In genomic region chr17:48053758-48054237, GRCh38 we compare ENCODE assay signal across 10 cellular contexts. TPM values are rescaled to one million over a fixed set of nuclear protein-coding genes. Genes with fewer than 3 reads are reported as not detected.
DNase-seq lines count a peak whose midpoint lies in the region; ATAC-seq, FAIRE-seq and TF ChIP-seq lines count a peak whose summit lies in the region.
"Had no signal": no experiment of that assay in that cellular context is flagged by ENCODE, and none has a peak within 500 bp of the region (broad histone marks: within the 10 kb centered on the region; RNA-seq: fewer than 3 reads in every experiment).

No MANE protein-coding gene starts in this region.

- TF ChIP-seq RAD21 in K562 (CRISPR knock-in tag; conservative IDR thresholded peaks at IDR 0.05 in 1 of 2, IDR thresholded peaks at IDR 0.05 in 1 of 2): no peak

- H3K9me3 ChIP-seq in K562 (replicated peaks; ENCODE audit: control insufficient read depth, insufficient read depth, low read depth, low read length) (no peaks in the 10 kb centered on the region), mesenchymal stem cell (ENCODE audit: control insufficient read depth, low read length) (no peaks in the 10 kb centered on the region), transverse colon (no peaks in the 10 kb centered on the region)

- H3K18ac ChIP-seq in mesenchymal stem cell (ENCODE audit: low read depth in 1 of 2, low read length in 2 of 2): peak overlapping the region; percentile 31 to 92

- DNase-seq in activated naive CD4-positive, alpha-beta T cell treated with anti-CD3 and anti-CD28 coated beads for 36 hours: no peak
- no peak for DNase-seq in activated naive CD4-positive, alpha-beta T cell treated with anti-CD3 and anti-CD28 coated beads, Interleukin-2, amount 50 U/mL, for 16 hours
- DNase-seq in K562 (ENCODE audit: extremely low read depth in 1 of 4, low spot score in 3 of 4): no peak
- no peak for DNase-seq in mesenchymal stem cell
- DNase-seq in transverse colon: no peak
- DNase-seq in nucleus accumbens (lab: John Stamatoyannopoulos, UW): no peak
- DNase-seq: CD4-positive, alpha-beta T cell; NCI-H1694 had no signal

- peak overlapping the region in 1 of 2 experiments; percentile 96 for H2BK12ac ChIP-seq in mesenchymal stem cell (ENCODE audit: low read length in 2 of 2)

- intact Hi-C loops in activated naive CD4-positive, alpha-beta T cell treated with anti-CD3 and anti-CD28 coated beads for 36 hours (cut with micrococcal nuclease): no loop called here
- intact Hi-C loops in K562 (cut with micrococcal nuclease) (no loop called here), transverse colon (cut with DNase I; ENCODE audit: low total_unique reads) (no loop called here)

- peaks cover 54 to 63% of the 10 kb centered on the region in 2 experiments for H3K4me1 ChIP-seq in K562 (replicated peaks in 1 of 2; ENCODE audit: control insufficient read depth in 2 of 2, insufficient read depth in 2 of 2, low read length in 2 of 2)
- H3K4me1 ChIP-seq in mesenchymal stem cell (ENCODE audit: control insufficient read depth, insufficient read depth, low read depth, low read length): peaks cover 55% of the 10 kb centered on the region
- H3K4me1 ChIP-seq in transverse colon: peaks cover 43 to 67% (median 63%) of the 10 kb centered on the region in 4 donors

- H3K4me1 Mint-ChIP-seq in activated naive CD4-positive, alpha-beta T cell treated with anti-CD3 and anti-CD28 coated beads for 36 hours (ENCODE audit: low read depth): peaks cover 84% of the 10 kb centered on the region

- H4K20me1 ChIP-seq in K562 (replicated peaks; ENCODE audit: control insufficient read depth, insufficient read depth, low read length): peaks cover 34% of the 10 kb centered on the region

- no peaks in the 10 kb centered on the region for H3K27me3 ChIP-seq in K562 (ENCODE audit: control insufficient read depth in 2 of 2, insufficient read depth in 2 of 2, low read length in 2 of 2)
- H3K27me3 ChIP-seq in mesenchymal stem cell (ENCODE audit: control insufficient read depth in 1 of 2, insufficient read depth in 1 of 2, low read length in 2 of 2): no peaks in the 10 kb centered on the region
- no peaks in the 10 kb centered on the region for H3K27me3 ChIP-seq in transverse colon

- POLR2A ChIA-PET in K562 (lab: Yijun Ruan, JAX): interaction anchor here (0.6 to 6.5 kb wide), 6 partner anchors 7 to 64 kb away, joined by 3 to 74 read pairs (median 3); partner anchors contain the start of gene NFE2L1

- no TSS peak for BruUV-seq in K562 (replicated peaks; lab: Mats Ljungman, UMichigan)

- CTCF ChIA-PET in activated naive CD4-positive, alpha-beta T cell treated with anti-CD3 and anti-CD28 coated beads for 36 hours (lab: Charles Lee): interaction anchor here (0.7 to 1.0 kb wide), 2 partner anchors 11 to 28 kb away, joined by 3 read pairs; no protein-coding TSS in a partner anchor
- CTCF ChIA-PET in K562 (lab: Yijun Ruan, JAX; ENCODE audit: low intra/inter-chr PET ratio): no interaction called here

- H2BK15ac ChIP-seq in mesenchymal stem cell (ENCODE audit: low read depth, poor library complexity, severe bottlenecking): peak overlapping the region; percentile 53

- peak overlapping the region; percentile 29 for H2BK120ac ChIP-seq in mesenchymal stem cell (ENCODE audit: low read depth, low read length)

- in situ Hi-C loops in K562 (cut with MboI): no loop called here
- in situ Hi-C loops in transverse colon (cut with MboI; ENCODE audit: low pct_ligation_motif_present in 1 of 4, low pct_unique_long_range_greater_than_20kb in 1 of 4, low sequenced_read_pairs in 3 of 4): no loop called here

- H3K79me1 ChIP-seq in mesenchymal stem cell (replicated peaks; ENCODE audit: low read length, poor library complexity, severe bottlenecking): peaks cover 27% of the 10 kb centered on the region

- peaks cover 17% of the 10 kb centered on the region for H3K9me1 ChIP-seq in K562 (ENCODE audit: control insufficient read depth, insufficient read depth, low read length)

- no peak for TF ChIP-seq EP300 in K562 (IDR thresholded peaks at IDR 0.05; ENCODE audit: low read length)
- TF ChIP-seq EP300 in transverse colon (IDR thresholded peaks at IDR 0.05; ENCODE audit: low read depth): no peak

- peaks cover 80% of the 10 kb centered on the region for H3K36me3 ChIP-seq in K562 (ENCODE audit: control insufficient read depth, insufficient read depth, low read length)
- peaks cover 62 to 65% of the 10 kb centered on the region in 2 experiments for H3K36me3 ChIP-seq in mesenchymal stem cell (ENCODE audit: control insufficient read depth in 1 of 2, insufficient read depth in 2 of 2, low read depth in 1 of 2, low read length in 2 of 2)
- H3K36me3 ChIP-seq in transverse colon: peaks cover 0 to 32% (median 14%) of the 10 kb centered on the region in 4 donors

- no peak overlapping the region for H3K4me3 Mint-ChIP-seq in activated naive CD4-positive, alpha-beta T cell treated with anti-CD3 and anti-CD28 coated beads for 36 hours
- H3K4me3 Mint-ChIP-seq: CD4-positive, alpha-beta T cell had no signal

- 0 out of 2 replicates have a peak overlapping the region, but pooled peaks have one; percentile 3 for H3K4me3 ChIP-seq in K562
- H3K4me3 ChIP-seq in mesenchymal stem cell (ENCODE audit: insufficient read depth in 1 of 2, low read depth in 1 of 2, low read length in 2 of 2): peak overlapping the region; percentile 0 to 84
- H3K4me3 ChIP-seq in transverse colon: peak overlapping the region in 1 of 4 donors; percentile 87

- TF ChIP-seq POLR2A in K562 (conservative IDR thresholded peaks at IDR 0.05) (no peak), transverse colon (IDR thresholded peaks at IDR 0.05) (no peak)

- no peaks in the 10 kb centered on the region for H3K9me3 Mint-ChIP-seq in activated naive CD4-positive, alpha-beta T cell treated with anti-CD3 and anti-CD28 coated beads for 36 hours
- H3K9me3 Mint-ChIP-seq: CD4-positive, alpha-beta T cell had no signal

- H3K4me2 ChIP-seq in K562 (ENCODE audit: insufficient read depth, low read length) (peak overlapping the region; percentile 53), mesenchymal stem cell (ENCODE audit: low read length, poor library complexity, severe bottlenecking) (peak overlapping the region; percentile 58)

- H3K27ac Mint-ChIP-seq in activated naive CD4-positive, alpha-beta T cell treated with anti-CD3 and anti-CD28 coated beads for 36 hours: peak overlapping the region; percentile 88
- H3K27ac Mint-ChIP-seq: CD4-positive, alpha-beta T cell had no signal

- H2BK5ac ChIP-seq in mesenchymal stem cell (ENCODE audit: low read depth, low read length, poor library complexity, severe bottlenecking): no peak overlapping the region

- FAIRE-seq in K562 (lab: Jason Lieb, UNC): no peak

- H2AK5ac ChIP-seq in mesenchymal stem cell (ENCODE audit: low read length, severe bottlenecking): peak overlapping the region; percentile 28

- ATAC-seq in K562: no peak
- ATAC-seq in HG02642 (IDR thresholded peaks at IDR 0.05; ENCODE audit: poor library complexity, unreplicated experiment): no peak
- ATAC-seq in GM21737 (IDR thresholded peaks at IDR 0.05; ENCODE audit: unreplicated experiment): no peak

- peak overlapping the region; percentile 17; the same call in 1 of the 3 replicates for H3K27ac ChIP-seq in K562 (ENCODE audit: extremely low read depth, low read depth, low read length)
- peak overlapping the region; percentile 78 for H3K27ac ChIP-seq in mesenchymal stem cell (ENCODE audit: low read length, poor library complexity, severe bottlenecking)
- H3K27ac ChIP-seq in transverse colon: peak overlapping the region; percentile 97 to 99 (median 98)

- H3K14ac ChIP-seq in mesenchymal stem cell (ENCODE audit: low read length in 2 of 2): peak overlapping the region in 1 of 2 experiments; percentile 76

- H3K23ac ChIP-seq in mesenchymal stem cell (ENCODE audit: low read length in 2 of 2): peak overlapping the region in 1 of 2 experiments; percentile 78

- H4K8ac ChIP-seq in mesenchymal stem cell (ENCODE audit: low read length): peak overlapping the region; percentile 51

- peaks cover 70% of the 10 kb centered on the region for H3K36me3 Mint-ChIP-seq in activated naive CD4-positive, alpha-beta T cell treated with anti-CD3 and anti-CD28 coated beads for 36 hours (ENCODE audit: low read depth)

- H3K9ac ChIP-seq in K562 (ENCODE audit: insufficient read depth in 1 of 2, low read depth in 2 of 2, low read length in 2 of 2) (peak overlapping the region; percentile 6 to 23; a peak in 2 of 4 replicates), mesenchymal stem cell (ENCODE audit: low read length) (peak overlapping the region; percentile 91)

- H2AFZ ChIP-seq in K562 (ENCODE audit: low read depth, low read length): no peak overlapping the region
- H2AFZ ChIP-seq in mesenchymal stem cell (ENCODE audit: low read depth, low read length): no peak overlapping the region

- TF ChIP-seq CTCF in K562 (IDR thresholded peaks at IDR 0.05 in 2 of 3, conservative IDR thresholded peaks at IDR 0.05 in 1 of 3; ENCODE audit: insufficient read depth in 2 of 3, low read depth in 1 of 3, low read length in 3 of 3): no peak
- no peak for TF ChIP-seq CTCF in transverse colon (IDR thresholded peaks at IDR 0.05)

- H3K27me3 Mint-ChIP-seq in activated naive CD4-positive, alpha-beta T cell treated with anti-CD3 and anti-CD28 coated beads for 36 hours (ENCODE audit: low read depth): no peaks in the 10 kb centered on the region
- H3K27me3 Mint-ChIP-seq: CD4-positive, alpha-beta T cell had no signal

- H4K91ac ChIP-seq in mesenchymal stem cell (ENCODE audit: low read length): peak overlapping the region; percentile 2

- H3K4ac ChIP-seq in mesenchymal stem cell (ENCODE audit: low read depth in 1 of 2, low read length in 2 of 2): peak overlapping the region; percentile 19 to 76

- peaks cover 79% of the 10 kb centered on the region for H3K79me2 ChIP-seq in K562 (ENCODE audit: control insufficient read depth, insufficient read depth, low read length)

- 64% methylated on average over 6 of the region's 6 CpGs for WGBS in K562 (ENCODE audit: insufficient coverage, low coverage, missing lambda C conversion rate)
- WGBS in mesenchymal stem cell: 55% methylated on average over 6 of the region's 6 CpGs
- WGBS in transverse colon (ENCODE audit: low coverage in 1 of 2), 2 donors: 62% methylated on average over 6 of the region's 6 CpGs; no CpG with 5 or more reads in 1 of the 2 donors

RNA-seq across cellular contexts. Expression of gene NFE2L1, which starts 5.6 kb away (rescaled TPM):
- total RNA-seq in activated naive CD4-positive, alpha-beta T cell treated with anti-CD3 and anti-CD28 coated beads for 36 hours: 100 to 1,000 TPM in 1 of 2 experiments, 10 to 100 TPM in 1; 95.2 to 102 TPM
- 97.0 and 141 TPM in 2 replicates for total RNA-seq in K562 (2011; cell fraction: chromatin; rRNA removed; ENCODE audit: low replicate concordance)
- 104 and 118 TPM in 2 replicates for total RNA-seq in K562 (2011; cell fraction: nucleolus; rRNA removed)
- 88.2 and 97.7 TPM in 2 replicates for total RNA-seq in K562 (2011; cell fraction: nucleoplasm; rRNA removed)
- total RNA-seq in K562 (2014; rRNA removed) (18.6 and 22.0 TPM in 2 replicates), K562 (2014; rRNA removed; fragmentation: Illumina TruSeq; extraction: Trizol) (38.7 and 57.0 TPM in 2 replicates), K562 (2015; rRNA removed; fragmentation: Illumina TruSeq; extraction: Trizol) (39.7 and 40.5 TPM in 2 replicates), K562 (2021) (61.4 and 67.7 TPM in 2 replicates), transverse colon (100 to 1,000 TPM; 173 to 242 (median 211) TPM)
- polyA plus RNA-seq in K562 (2011; rRNA removed) (57.2 and 59.8 TPM in 2 replicates), K562 (2014; fragmentation: Illumina TruSeq; extraction: Trizol) (68.1 and 68.6 TPM in 2 replicates), K562 (2014; fragmentation: Nextera tagmentation; extraction: Ambion mirVana) (1 to 10 TPM; 2.0 to 2.8 TPM), K562 (2014; rRNA removed) (40.7 and 41.4 TPM in 2 replicates)
- 41.0 and 52.4 TPM in 2 replicates for polyA plus RNA-seq in K562 (2011; cell fraction: cytosol; rRNA removed)
- polyA plus RNA-seq in K562 (2011; cell fraction: nucleus; rRNA removed): 34.1 and 41.0 TPM in 2 replicates
- polyA plus RNA-seq in K562 (2012): 109 and 147 TPM in 2 replicates
- polyA minus RNA-seq in K562 (2011; rRNA and poly(A)+ RNA removed): 79.5 and 101 TPM in 2 replicates
- 31.0 and 35.6 TPM in 2 replicates for polyA minus RNA-seq in K562 (2011; cell fraction: cytosol; rRNA and poly(A)+ RNA removed)
- polyA minus RNA-seq in K562 (2011; cell fraction: nucleus; rRNA and poly(A)+ RNA removed): 12.5 and 16.4 TPM in 2 replicates
- 172 TPM for polyA plus RNA-seq in mesenchymal stem cell (2013, experiment 1 of 2)
- polyA plus RNA-seq in mesenchymal stem cell (2013, experiment 2 of 2): 169 TPM

RNA-seq across cellular contexts. Expression of gene COPZ2, which starts 16.2 kb away (rescaled TPM):
- total RNA-seq in activated naive CD4-positive, alpha-beta T cell treated with anti-CD3 and anti-CD28 coated beads for 36 hours: 1 to 10 TPM; 2.4 to 3.3 TPM
- 0.46 TPM in 1 of 2 replicates, not detected in the other for total RNA-seq in K562 (2011; cell fraction: chromatin; rRNA removed; ENCODE audit: low replicate concordance)
- total RNA-seq in K562 (2011; cell fraction: nucleolus; rRNA removed): 0.66 TPM in 1 of 2 replicates, not detected in the other
- 0.73 and 0.92 TPM in 2 replicates for total RNA-seq in K562 (2011; cell fraction: nucleoplasm; rRNA removed)
- total RNA-seq in K562 (2014; rRNA removed): not detected in 2 replicates
- not detected in 2 replicates for total RNA-seq in K562 (2014; rRNA removed; fragmentation: Illumina TruSeq; extraction: Trizol)
- total RNA-seq in K562 (2015; rRNA removed; fragmentation: Illumina TruSeq; extraction: Trizol): not detected in 2 replicates
- total RNA-seq in K562 (2021): 0.49 TPM in 1 of 2 replicates, not detected in the other
- 0.14 and 0.22 TPM in 2 replicates for polyA plus RNA-seq in K562 (2011; rRNA removed)
- polyA plus RNA-seq in K562 (2011; cell fraction: cytosol; rRNA removed): 0.13 TPM in 1 of 2 replicates, not detected in the other
- polyA plus RNA-seq in K562 (2011; cell fraction: nucleus; rRNA removed): 0.52 and 1.4 TPM in 2 replicates
- polyA plus RNA-seq in K562 (2012): 0.78 TPM in 1 of 2 replicates, not detected in the other
- polyA plus RNA-seq in K562 (2014; fragmentation: Illumina TruSeq; extraction: Trizol): 0.21 TPM in 1 of 2 replicates, not detected in the other
- not detected for polyA plus RNA-seq in K562 (2014; fragmentation: Nextera tagmentation; extraction: Ambion mirVana)
- polyA plus RNA-seq in K562 (2014; rRNA removed): not detected in 2 replicates
- polyA minus RNA-seq in K562 (2011; rRNA and poly(A)+ RNA removed): not detected in 2 replicates
- not detected in 2 replicates for polyA minus RNA-seq in K562 (2011; cell fraction: cytosol; rRNA and poly(A)+ RNA removed)
- not detected in 2 replicates for polyA minus RNA-seq in K562 (2011; cell fraction: nucleus; rRNA and poly(A)+ RNA removed)
- 148 TPM for polyA plus RNA-seq in mesenchymal stem cell (2013, experiment 1 of 2)
- 153 TPM for polyA plus RNA-seq in mesenchymal stem cell (2013, experiment 2 of 2)
- total RNA-seq in transverse colon: 10 to 100 TPM in 2 of 4 donors, 1 to 10 TPM in 2; 6.0 to 11.2 (median 8.3) TPM

RNA-seq across cellular contexts. Expression of gene CBX1, which starts 47.5 kb away (rescaled TPM):
- 10 to 100 TPM; 61.6 to 63.0 TPM for total RNA-seq in activated naive CD4-positive, alpha-beta T cell treated with anti-CD3 and anti-CD28 coated beads for 36 hours
- 5.2 and 13.9 TPM in 2 replicates for total RNA-seq in K562 (2011; cell fraction: chromatin; rRNA removed; ENCODE audit: low replicate concordance)
- 3.7 and 5.7 TPM in 2 replicates for total RNA-seq in K562 (2011; cell fraction: nucleolus; rRNA removed)
- 11.4 and 14.1 TPM in 2 replicates for total RNA-seq in K562 (2011; cell fraction: nucleoplasm; rRNA removed)
- total RNA-seq in K562 (2014; rRNA removed) (44.0 and 48.2 TPM in 2 replicates), K562 (2014; rRNA removed; fragmentation: Illumina TruSeq; extraction: Trizol) (64.4 and 75.3 TPM in 2 replicates), K562 (2015; rRNA removed; fragmentation: Illumina TruSeq; extraction: Trizol) (70.4 and 76.2 TPM in 2 replicates), K562 (2021) (44.6 and 52.7 TPM in 2 replicates), transverse colon (10 to 100 TPM in 2 of 4 donors, 1 to 10 TPM in 2; 3.7 to 28.3 (median 12.8) TPM)
- polyA plus RNA-seq in K562 (2011; rRNA removed) (31.9 and 45.0 TPM in 2 replicates), K562 (2014; fragmentation: Illumina TruSeq; extraction: Trizol) (73.0 and 95.7 TPM in 2 replicates), K562 (2014; fragmentation: Nextera tagmentation; extraction: Ambion mirVana) (10 to 100 TPM; 10.6 to 13.5 TPM), K562 (2014; rRNA removed) (48.7 and 53.3 TPM in 2 replicates)
- 10.1 and 18.3 TPM in 2 replicates for polyA plus RNA-seq in K562 (2011; cell fraction: cytosol; rRNA removed)
- 7.4 and 12.0 TPM in 2 replicates for polyA plus RNA-seq in K562 (2011; cell fraction: nucleus; rRNA removed)
- polyA plus RNA-seq in K562 (2012): 50.1 and 87.7 TPM in 2 replicates
- polyA minus RNA-seq in K562 (2011; rRNA and poly(A)+ RNA removed): 27.9 and 31.5 TPM in 2 replicates
- polyA minus RNA-seq in K562 (2011; cell fraction: cytosol; rRNA and poly(A)+ RNA removed): 15.0 and 16.3 TPM in 2 replicates
- 2.3 and 7.2 TPM in 2 replicates for polyA minus RNA-seq in K562 (2011; cell fraction: nucleus; rRNA and poly(A)+ RNA removed)
- 52.3 TPM for polyA plus RNA-seq in mesenchymal stem cell (2013, experiment 1 of 2)
- 51.7 TPM for polyA plus RNA-seq in mesenchymal stem cell (2013, experiment 2 of 2)

RNA-seq across cellular contexts. Expression of gene SNX11, which starts 53.8 kb away (rescaled TPM):
- total RNA-seq in activated naive CD4-positive, alpha-beta T cell treated with anti-CD3 and anti-CD28 coated beads for 36 hours: 10 to 100 TPM; 20.2 to 23.0 TPM
- 48.4 and 61.2 TPM in 2 replicates for total RNA-seq in K562 (2011; cell fraction: chromatin; rRNA removed; ENCODE audit: low replicate concordance)
- total RNA-seq in K562 (2011; cell fraction: nucleolus; rRNA removed): 27.6 and 39.2 TPM in 2 replicates
- 37.8 and 55.3 TPM in 2 replicates for total RNA-seq in K562 (2011; cell fraction: nucleoplasm; rRNA removed)
- total RNA-seq in K562 (2014; rRNA removed) (13.1 and 15.8 TPM in 2 replicates), K562 (2014; rRNA removed; fragmentation: Illumina TruSeq; extraction: Trizol) (16.6 and 16.8 TPM in 2 replicates), K562 (2015; rRNA removed; fragmentation: Illumina TruSeq; extraction: Trizol) (12.3 and 12.4 TPM in 2 replicates), K562 (2021) (18.0 and 18.4 TPM in 2 replicates), transverse colon (10 to 100 TPM in 3 of 4 donors, 1 to 10 TPM in 1; 2.0 to 24.3 (median 14.1) TPM)
- polyA plus RNA-seq in K562 (2011; rRNA removed) (22.1 and 23.3 TPM in 2 replicates), K562 (2014; fragmentation: Illumina TruSeq; extraction: Trizol) (14.9 and 16.5 TPM in 2 replicates), K562 (2014; fragmentation: Nextera tagmentation; extraction: Ambion mirVana) (10 to 100 TPM; 20.8 to 24.0 TPM), K562 (2014; rRNA removed) (15.4 and 19.2 TPM in 2 replicates)
- 16.6 and 20.8 TPM in 2 replicates for polyA plus RNA-seq in K562 (2011; cell fraction: cytosol; rRNA removed)
- polyA plus RNA-seq in K562 (2011; cell fraction: nucleus; rRNA removed): 24.5 and 25.0 TPM in 2 replicates
- 15.0 and 16.6 TPM in 2 replicates for polyA plus RNA-seq in K562 (2012)
- 16.3 and 19.5 TPM in 2 replicates for polyA minus RNA-seq in K562 (2011; rRNA and poly(A)+ RNA removed)
- 8.2 and 9.5 TPM in 2 replicates for polyA minus RNA-seq in K562 (2011; cell fraction: cytosol; rRNA and poly(A)+ RNA removed)
- 6.7 and 8.6 TPM in 2 replicates for polyA minus RNA-seq in K562 (2011; cell fraction: nucleus; rRNA and poly(A)+ RNA removed)
- 10.8 TPM for polyA plus RNA-seq in mesenchymal stem cell (2013, experiment 1 of 2)
- 11.7 TPM for polyA plus RNA-seq in mesenchymal stem cell (2013, experiment 2 of 2)

Comparison
In these comparisons a context has a peak if more than half of its experiments do, and no peak if none do; other contexts are left out.
1. H3K27ac ChIP-seq: peak in every context shown above with its lines; median percentile 98 in transverse colon; 78 in mesenchymal stem cell; 17 in K562.